In the genomic region with DNA sequence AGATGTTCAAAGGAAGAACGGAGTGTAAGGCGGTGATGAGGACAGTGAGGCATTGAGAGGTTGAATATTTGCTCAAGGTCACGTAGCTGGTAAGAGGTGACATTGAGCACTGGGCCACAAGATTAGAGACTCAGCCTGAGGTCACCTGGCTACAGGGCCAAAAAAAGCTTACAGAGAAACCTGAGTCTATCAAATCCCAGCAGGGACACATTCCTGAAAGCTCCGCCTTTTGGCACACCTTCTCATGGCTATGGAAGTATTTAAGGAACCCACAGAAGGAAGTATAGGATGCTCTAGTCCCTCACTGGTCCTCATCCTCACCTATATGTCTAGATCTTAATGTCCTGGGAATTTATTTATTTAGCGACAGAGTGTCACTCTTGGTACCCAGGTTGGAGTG, we compare ENCODE assay signal across 23 cellular contexts.
"Had no signal": no experiment of that assay in that cellular context is flagged by ENCODE, and none has a peak within 500 bp of the region (broad histone marks: within the 10 kb centered on the region; RNA-seq: fewer than 3 reads in every experiment).

No MANE protein-coding gene starts in this region.

- H3K27ac Mint-ChIP-seq: activated B cell treated with CpG ODN at 0.5 μM for 24 hours; activated CD4-positive, alpha-beta T cell treated with anti-CD3 and anti-CD28 coated beads, Interleukin-2, amount 10 ng/mL, durations not matched to agents 24 days and 14 days; activated CD8-positive, alpha-beta memory T cell treated with anti-CD3 and anti-CD28 coated beads, Interleukin-2, amount 10 ng/mL, durations not matched to agents 7 days and 5 days; activated naive CD4-positive, alpha-beta T cell treated with anti-CD3 and anti-CD28 coated beads for 36 hours; activated naive CD8-positive, alpha-beta T cell; T-helper 17 cell had no signal

- ATAC-seq: activated CD8-positive, alpha-beta memory T cell treated with anti-CD3 and anti-CD28 coated beads, Interleukin-2, amount 10 ng/mL, durations not matched to agents 7 days and 5 days; activated T-cell treated with anti-CD3 and anti-CD28 coated beads, Interleukin-2, amount 50 U/mL, for 4 hours; K562; T-helper 17 cell had no signal

- H3K27me3 ChIP-seq: brain microvascular endothelial cell, Peyer's patch had no signal

- DNase-seq: activated B cell treated with CpG ODN at 0.5 μM for 24 hours; activated CD4-positive, alpha-beta T cell treated with anti-CD3 and anti-CD28 coated beads for 1 hour; activated CD4-positive, alpha-beta T cell treated with anti-CD3 and anti-CD28 coated beads, Interleukin-2, amount 10 ng/mL, durations not matched to agents 24 days and 14 days; activated CD4-positive, alpha-beta T cell treated with anti-CD3 and anti-CD28 coated beads, Interleukin-2, amount 50 U/mL, for 48 hours; activated CD8-positive, alpha-beta memory T cell treated with anti-CD3 and anti-CD28 coated beads, Interleukin-2, amount 10 ng/mL, durations not matched to agents 7 days and 5 days; activated gamma-delta T cell; activated naive CD4-positive, alpha-beta T cell treated with anti-CD3 and anti-CD28 coated beads for 36 hours; activated T-cell treated with anti-CD3 and anti-CD28 coated beads, Interleukin-2, amount 50 U/mL, for 4 hours; amygdala; brain microvascular endothelial cell; NCI-H1105 treated with DMSO at 0.1 percent for 48 hours; NCI-H146; NCI-H187 treated with DMSO at 0.1 percent for 48 hours; NCI-H2081 treated with DMSO at 0.1 percent for 48 hours; NCI-H446; NCI-H524; Peyer's patch; SHP77 treated with DMSO at 0.1 percent for 48 hours; T-helper 17 cell; T-helper 9 cell had no signal

- H3K27me3 Mint-ChIP-seq: activated B cell treated with CpG ODN at 0.5 μM for 24 hours; activated CD4-positive, alpha-beta T cell treated with anti-CD3 and anti-CD28 coated beads, Interleukin-2, amount 10 ng/mL, durations not matched to agents 24 days and 14 days; activated CD8-positive, alpha-beta memory T cell treated with anti-CD3 and anti-CD28 coated beads, Interleukin-2, amount 10 ng/mL, durations not matched to agents 7 days and 5 days; activated naive CD8-positive, alpha-beta T cell; T-helper 17 cell had no signal

- H3K27ac ChIP-seq: brain microvascular endothelial cell, Peyer's patch, RWPE1 had no signal

- H3K4me1 ChIP-seq: Peyer's patch had no signal

- H3K4me3 ChIP-seq: K562, Peyer's patch had no signal

- H3K4me3 Mint-ChIP-seq: activated B cell treated with CpG ODN at 0.5 μM for 24 hours; activated CD4-positive, alpha-beta T cell treated with anti-CD3 and anti-CD28 coated beads, Interleukin-2, amount 10 ng/mL, durations not matched to agents 24 days and 14 days; activated CD8-positive, alpha-beta memory T cell treated with anti-CD3 and anti-CD28 coated beads, Interleukin-2, amount 10 ng/mL, durations not matched to agents 7 days and 5 days; activated naive CD4-positive, alpha-beta T cell treated with anti-CD3 and anti-CD28 coated beads for 36 hours; activated naive CD8-positive, alpha-beta T cell; activated T-cell treated with anti-CD3 and anti-CD28 coated beads, Interleukin-2, amount 50 U/mL, for 4 hours; T-helper 17 cell had no signal

- H3K4me1 Mint-ChIP-seq: activated CD4-positive, alpha-beta T cell treated with anti-CD3 and anti-CD28 coated beads, Interleukin-2, amount 10 ng/mL, durations not matched to agents 24 days and 14 days; T-helper 17 cell had no signal
